8 cellular contexts compared by ENCODE assay signal in genomic region chr18:63974991-63975390, GRCh38. TPM values are rescaled to one million over a fixed set of nuclear protein-coding genes. Genes with fewer than 3 reads are reported as not detected.
DNase-seq lines count a peak whose midpoint lies in the region; ATAC-seq and TF ChIP-seq lines count a peak whose summit lies in the region.

No MANE protein-coding gene starts in this region.

- peak; percentile 47 for DNase-seq in RPMI7951 (ENCODE audit: low read depth)
- no peak for DNase-seq in kidney epithelial cell (ENCODE audit: low read depth)
- no peak for DNase-seq in SHP77 treated with DMSO at 0.1 percent for 48 hours (lab: John Stamatoyannopoulos, UW)
- no peak for DNase-seq in effector CD8-positive, alpha-beta T cell (lab: John Stamatoyannopoulos, UW)

- no peaks in the 10 kb centered on the region for H3K36me3 ChIP-seq in kidney epithelial cell (ENCODE audit: control insufficient read depth, insufficient read depth, low read length)

- peak; percentile 18 for TF ChIP-seq CTCF in C4-2B (conservative IDR thresholded peaks at IDR 0.05)
- peak; percentile 48 for TF ChIP-seq CTCF in kidney epithelial cell (IDR thresholded peaks at IDR 0.05; ENCODE audit: insufficient read depth, low read length, poor library complexity, severe bottlenecking)

- H3K4me3 ChIP-seq in kidney epithelial cell (ENCODE audit: low read depth, low read length): no peak overlapping the region

- no peak overlapping the region for H3K27ac ChIP-seq in C4-2B

- ATAC-seq in GM19395 (IDR thresholded peaks at IDR 0.05; ENCODE audit: unreplicated experiment) (peak; percentile 19), GM19467 (IDR thresholded peaks at IDR 0.05; ENCODE audit: unreplicated experiment) (no peak), GM18517 (IDR thresholded peaks at IDR 0.05; ENCODE audit: unreplicated experiment) (no peak)

- no peaks in the 10 kb centered on the region for H3K27me3 ChIP-seq in kidney epithelial cell (ENCODE audit: control insufficient read depth, insufficient read depth, low read length)

RNA-seq across cellular contexts. Expression of gene SERPINB8, which starts 5.1 kb away (rescaled TPM):
- 35.2 and 41.0 TPM in 2 replicates for total RNA-seq in RPMI7951 (2014; rRNA removed; shearing (Covaris generic))
- 22.5 and 23.6 TPM in 2 replicates for total RNA-seq in kidney epithelial cell

RNA-seq across cellular contexts. Expression of gene HMSD, which starts 25.9 kb away (rescaled TPM):
- not detected in 2 replicates for total RNA-seq in RPMI7951 (2014; rRNA removed; shearing (Covaris generic))
- not detected in 2 replicates for total RNA-seq in kidney epithelial cell
